ENCODE assay signal across 7 cellular contexts in genomic region chr22:38218661-38219331, GRCh38. TPM values are rescaled to one million over a fixed set of nuclear protein-coding genes. Genes with fewer than 3 reads are reported as not detected.
DNase-seq lines count a peak whose midpoint lies in the region.

No MANE protein-coding gene starts in this region.

- no peak overlapping the region for H3K4me3 ChIP-seq in trophoblast cell (ENCODE audit: low read depth, low read length)

- no peaks in the 10 kb centered on the region for H3K27me3 ChIP-seq in trophoblast cell (ENCODE audit: insufficient read depth, low read length)

- peak overlapping the region; percentile 52 for H3K14ac ChIP-seq in trophoblast cell (ENCODE audit: low read length)

- H3K9me3 Mint-ChIP-seq in activated T-cell treated with anti-CD3 and anti-CD28 coated beads, Interleukin-2, amount 50 U/mL, for 24 hours, result no peaks in the 10 kb centered on the region

- H4K12ac ChIP-seq in trophoblast cell (ENCODE audit: low read depth, low read length), result peak overlapping the region; percentile 10

- no peak overlapping the region for H3K9ac ChIP-seq in trophoblast cell (ENCODE audit: low read length)

- peak overlapping the region; percentile 89 for H4K91ac ChIP-seq in trophoblast cell (ENCODE audit: low read depth, low read length)

- DNase-seq in HS-27A (ENCODE audit: low read depth) (peak; percentile 75), foreskin melanocyte (peak; percentile 70), trophoblast cell (peak; percentile 96 to 98), DMS153 (lab: John Stamatoyannopoulos, UW) (no peak), HPDE6-E6E7 (ENCODE audit: extremely low spot score) (no peak), COR-L47 (lab: John Stamatoyannopoulos, UW) (no peak)
- peak; percentile 59 for DNase-seq in activated T-cell treated with anti-CD3 and anti-CD28 coated beads, Interleukin-2, amount 50 U/mL, for 24 hours

- H2BK5ac ChIP-seq in trophoblast cell (ENCODE audit: low read depth, low read length, poor library complexity), result peak overlapping the region; percentile 74

- H3K9me3 ChIP-seq in trophoblast cell (ENCODE audit: insufficient read depth, low read depth, low read length), result no peaks in the 10 kb centered on the region

- peaks cover 26% of the 10 kb centered on the region for H3K4me1 Mint-ChIP-seq in activated T-cell treated with anti-CD3 and anti-CD28 coated beads, Interleukin-2, amount 50 U/mL, for 24 hours (ENCODE audit: low read depth)

- peak overlapping the region; percentile 89 for H2BK120ac ChIP-seq in trophoblast cell (ENCODE audit: insufficient read depth, low read length, poor library complexity)

- H3K4me3 Mint-ChIP-seq in activated T-cell treated with anti-CD3 and anti-CD28 coated beads, Interleukin-2, amount 50 U/mL, for 24 hours, result no peak overlapping the region

- WGBS in trophoblast cell (ENCODE audit: extremely low coverage, insufficient coverage, insufficient read length), result no CpG with 5 or more reads among the region's 19 CpGs

- peaks cover 3% of the 10 kb centered on the region for H3K79me2 ChIP-seq in trophoblast cell (ENCODE audit: control insufficient read depth, insufficient read depth, low read length, poor library complexity)

- H3K36me3 Mint-ChIP-seq in activated T-cell treated with anti-CD3 and anti-CD28 coated beads, Interleukin-2, amount 50 U/mL, for 24 hours (ENCODE audit: low read depth), result peaks cover 33% of the 10 kb centered on the region

- peak overlapping the region; percentile 26 for H3K4me2 ChIP-seq in trophoblast cell (ENCODE audit: low read length)

- peak overlapping the region; percentile 27 for H3K18ac ChIP-seq in trophoblast cell (ENCODE audit: low read length)

- H2BK12ac ChIP-seq in trophoblast cell (ENCODE audit: low read length), result peak overlapping the region; percentile 53

- peak overlapping the region; percentile 9 for H2AFZ ChIP-seq in trophoblast cell (ENCODE audit: insufficient read depth, low read length, poor library complexity)

- peak overlapping the region; percentile 29 for H2AK5ac ChIP-seq in trophoblast cell (ENCODE audit: low read length)

- no peak overlapping the region for H3K23ac ChIP-seq in trophoblast cell (ENCODE audit: low read length)

- H3K27ac Mint-ChIP-seq in activated T-cell treated with anti-CD3 and anti-CD28 coated beads, Interleukin-2, amount 50 U/mL, for 24 hours, result peak overlapping the region; percentile 84

- H3K4ac ChIP-seq in trophoblast cell (ENCODE audit: low read depth, low read length), result peak overlapping the region; percentile 9

- peak overlapping the region; percentile 49 for H4K8ac ChIP-seq in trophoblast cell (ENCODE audit: low read depth, low read length)

- peaks cover 30 to 37% of the 10 kb centered on the region in 2 experiments for H3K36me3 ChIP-seq in trophoblast cell (ENCODE audit: control insufficient read depth in 1 of 2, insufficient read depth in 2 of 2, low read length in 2 of 2)

- peaks cover 13% of the 10 kb centered on the region for H3K79me1 ChIP-seq in trophoblast cell (ENCODE audit: low read length)

- H3K27ac ChIP-seq in trophoblast cell (ENCODE audit: low read depth, low read length), result peak overlapping the region; percentile 67

- H3K27me3 Mint-ChIP-seq in activated T-cell treated with anti-CD3 and anti-CD28 coated beads, Interleukin-2, amount 50 U/mL, for 24 hours, result no peaks in the 10 kb centered on the region

- peaks cover 27 to 30% of the 10 kb centered on the region in 2 experiments for H3K4me1 ChIP-seq in trophoblast cell (ENCODE audit: control insufficient read depth in 1 of 2, insufficient read depth in 2 of 2, low read length in 2 of 2)

RNA-seq across cellular contexts. Expression of gene MAFF, which starts 17.0 kb away (rescaled TPM):
- 36.7 and 39.8 TPM in 2 replicates for polyA plus RNA-seq in trophoblast cell (2013)

RNA-seq across cellular contexts. Expression of gene PLA2G6, which starts 37.2 kb away (rescaled TPM):
- polyA plus RNA-seq in trophoblast cell (2013), result 5.6 and 7.2 TPM in 2 replicates

RNA-seq across cellular contexts. Expression of gene TMEM184B, which starts 54.0 kb away (rescaled TPM):
- 88.3 and 94.8 TPM in 2 replicates for polyA plus RNA-seq in trophoblast cell (2013)

Comparison
In these comparisons a context has a peak if more than half of its experiments do, and no peak if none do; other contexts are left out.
1. DNase-seq: peak in HS-27A (single experiment), activated T-cell treated with anti-CD3 and anti-CD28 coated beads, Interleukin-2, amount 50 U/mL, for 24 hours (single experiment), foreskin melanocyte (single experiment) and trophoblast cell (2 of 2); none in DMS153 (single experiment), HPDE6-E6E7 (single experiment) and COR-L47 (single experiment).